ENCODE assay signal across 8 cellular contexts in the genomic region with DNA sequence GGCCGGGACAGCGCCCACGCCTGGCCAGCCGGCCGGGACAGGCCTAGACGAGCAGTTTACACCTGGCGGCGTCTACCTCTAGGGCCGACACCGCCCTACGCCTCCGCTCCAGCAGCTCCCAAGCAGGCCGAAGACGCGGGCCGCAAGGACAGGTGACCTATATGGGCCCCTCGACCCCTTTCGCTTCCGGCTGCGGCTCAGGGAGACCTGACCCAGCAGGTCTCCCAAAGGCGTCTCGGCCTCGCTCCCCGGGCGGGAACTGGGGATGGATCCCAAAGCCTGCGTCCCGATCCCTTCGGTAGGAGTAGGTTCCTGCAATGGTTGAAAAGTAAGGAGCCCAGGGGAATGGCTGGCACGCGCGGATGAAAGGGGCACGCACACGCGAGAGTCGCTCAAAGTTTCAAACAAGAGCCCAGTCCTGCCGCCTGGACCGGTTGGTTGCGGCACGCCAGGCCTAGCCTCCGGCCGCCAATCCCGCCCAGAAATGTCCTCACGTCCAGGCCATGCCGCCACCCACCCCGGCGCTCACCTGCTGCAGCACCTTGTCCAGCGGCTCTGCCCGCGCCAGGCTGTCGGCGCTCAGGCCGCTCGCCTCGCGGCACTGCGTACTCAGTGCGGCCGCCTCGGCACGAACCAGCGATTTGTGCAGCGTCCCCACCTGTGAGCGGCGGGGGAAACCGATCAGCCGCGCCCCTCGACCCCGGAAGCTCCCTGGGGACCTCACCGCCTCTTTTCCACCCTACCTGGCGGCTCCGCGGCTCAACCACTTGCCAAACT. TPM values are rescaled to one million over a fixed set of nuclear protein-coding genes. Genes with fewer than 3 reads are reported as not detected.
DNase-seq lines count a peak whose midpoint lies in the region; ATAC-seq and TF ChIP-seq lines count a peak whose summit lies in the region.

No MANE protein-coding gene starts in this region.

- POLR2A ChIA-PET in activated B cell treated with CpG ODN at 0.5 μM for 24 hours (lab: Charles Lee): interaction anchor here (0.6 to 2.0 kb wide), 2 partner anchors 10 to 234 kb away, joined by 4 to 13 read pairs; partner anchors contain the start of gene PLA2G15

- no peaks in the 10 kb centered on the region for H3K9me3 Mint-ChIP-seq in activated B cell treated with CpG ODN at 0.5 μM for 24 hours
- no peaks in the 10 kb centered on the region for H3K9me3 Mint-ChIP-seq in stimulated activated effector memory CD8-positive, alpha-beta T cell treated with anti-CD3 and anti-CD28 coated beads, Interleukin-12 subunit alpha, Interleukin-12 subunit beta, amount 100 ng/mL, for 72 hours

- CTCF ChIA-PET in activated B cell treated with CpG ODN at 0.5 μM for 24 hours (lab: Charles Lee): interaction anchor here (2.2 kb wide), 1 partner anchor 26 kb away, joined by 8 read pairs; no protein-coding TSS in a partner anchor

- no peak for ATAC-seq in activated B cell treated with CpG ODN at 0.5 μM for 24 hours (ENCODE audit: low read depth)
- ATAC-seq in stimulated activated effector memory CD8-positive, alpha-beta T cell treated with anti-CD3 and anti-CD28 coated beads, Interleukin-12 subunit alpha, Interleukin-12 subunit beta, amount 100 ng/mL, for 72 hours: no peak
- ATAC-seq in GM18867 (IDR thresholded peaks at IDR 0.05; ENCODE audit: unreplicated experiment): no peak
- ATAC-seq in GM21737 (IDR thresholded peaks at IDR 0.05; ENCODE audit: unreplicated experiment): no peak

- DNase-seq in NCI-H2029 (lab: John Stamatoyannopoulos, UW) (peak; percentile 6), NCI-H2029 treated with DMSO at 0.1 percent for 48 hours (lab: John Stamatoyannopoulos, UW) (no peak), activated B cell treated with CpG ODN at 0.5 μM for 24 hours (no peak), iPS-NIHi11 (ENCODE audit: low spot score) (peak; percentile 67), cortex of kidney (lab: John Stamatoyannopoulos, UW) (no peak)
- no peak for DNase-seq in stimulated activated effector memory CD8-positive, alpha-beta T cell treated with anti-CD3 and anti-CD28 coated beads, Interleukin-12 subunit alpha, Interleukin-12 subunit beta, amount 100 ng/mL, for 72 hours (ENCODE audit: low spot score in 2 of 2)

- intact Hi-C loops in activated B cell treated with CpG ODN at 0.5 μM for 24 hours (cut with micrococcal nuclease): loop anchor here (10.0 kb wide), 2 partner anchors 570 to 750 kb away; partner anchors contain the start of genes ACD, AGRP, ATP6V0D1 and C16orf86

- peak overlapping the region; percentile 41 for H3K4me3 Mint-ChIP-seq in activated B cell treated with CpG ODN at 0.5 μM for 24 hours
- H3K4me3 Mint-ChIP-seq in stimulated activated effector memory CD8-positive, alpha-beta T cell treated with anti-CD3 and anti-CD28 coated beads, Interleukin-12 subunit alpha, Interleukin-12 subunit beta, amount 100 ng/mL, for 72 hours: no peak overlapping the region

- no peaks in the 10 kb centered on the region for H3K27me3 Mint-ChIP-seq in activated B cell treated with CpG ODN at 0.5 μM for 24 hours

- TF ChIP-seq CTCF in activated B cell treated with CpG ODN at 0.5 μM for 24 hours (IDR thresholded peaks at IDR 0.05): no peak

- H3K36me3 Mint-ChIP-seq in activated B cell treated with CpG ODN at 0.5 μM for 24 hours (ENCODE audit: low read depth): peaks cover 9% of the 10 kb centered on the region
- H3K36me3 Mint-ChIP-seq in stimulated activated effector memory CD8-positive, alpha-beta T cell treated with anti-CD3 and anti-CD28 coated beads, Interleukin-12 subunit alpha, Interleukin-12 subunit beta, amount 100 ng/mL, for 72 hours: peaks cover 38% of the 10 kb centered on the region

- no peak overlapping the region for H3K27ac Mint-ChIP-seq in activated B cell treated with CpG ODN at 0.5 μM for 24 hours
- peak overlapping the region; percentile 1 for H3K27ac Mint-ChIP-seq in stimulated activated effector memory CD8-positive, alpha-beta T cell treated with anti-CD3 and anti-CD28 coated beads, Interleukin-12 subunit alpha, Interleukin-12 subunit beta, amount 100 ng/mL, for 72 hours

- peaks cover 33% of the 10 kb centered on the region for H3K4me1 Mint-ChIP-seq in activated B cell treated with CpG ODN at 0.5 μM for 24 hours
- H3K4me1 Mint-ChIP-seq in stimulated activated effector memory CD8-positive, alpha-beta T cell treated with anti-CD3 and anti-CD28 coated beads, Interleukin-12 subunit alpha, Interleukin-12 subunit beta, amount 100 ng/mL, for 72 hours: peaks cover 46% of the 10 kb centered on the region

RNA-seq across cellular contexts. Expression of gene ESRP2, which starts 0.6 kb away (rescaled TPM):
- total RNA-seq in activated B cell treated with CpG ODN at 0.5 μM for 24 hours: 0.10 and 0.40 TPM in 2 replicates

RNA-seq across cellular contexts. Expression of gene PLA2G15, which starts 9.9 kb away (rescaled TPM):
- 5.7 and 8.6 TPM in 2 replicates for total RNA-seq in activated B cell treated with CpG ODN at 0.5 μM for 24 hours

RNA-seq across cellular contexts. Expression of gene SLC7A6, which starts 29.0 kb away (rescaled TPM):
- 52.5 and 54.1 TPM in 2 replicates for total RNA-seq in activated B cell treated with CpG ODN at 0.5 μM for 24 hours

Comparison
In these comparisons a context has a peak if more than half of its experiments do, and no peak if none do; other contexts are left out.
1. DNase-seq: peak in NCI-H2029 (single experiment) and iPS-NIHi11 (single experiment); none in NCI-H2029 treated with DMSO at 0.1 percent for 48 hours (single experiment), activated B cell treated with CpG ODN at 0.5 μM for 24 hours (single experiment), stimulated activated effector memory CD8-positive, alpha-beta T cell treated with anti-CD3 and anti-CD28 coated beads, Interleukin-12 subunit alpha, Interleukin-12 subunit beta, amount 100 ng/mL, for 72 hours (0 of 2) and cortex of kidney (single experiment).